ENCODE assay signal across 24 cellular contexts in genomic region chr10:78382047-78382446, GRCh38.
A peak's percentile ranks its signal among the peaks of the same experiment; 100 is the strongest.
DNase-seq lines count a peak whose midpoint lies in the region; ATAC-seq, FAIRE-seq and TF ChIP-seq lines count a peak whose summit lies in the region.
"Had no signal": no experiment of that assay in that cellular context is flagged by ENCODE, and none has a peak within 500 bp of the region (broad histone marks: within the 10 kb centered on the region; RNA-seq: fewer than 3 reads in every experiment).

No MANE protein-coding gene starts in this region.

- DNase-seq in HepG2 (ENCODE audit: low spot score) (no peak), right lobe of liver (no peak), GM12878 (ENCODE audit: low read depth, low spot score) (no peak), bronchial epithelial cell (ENCODE audit: low read depth) (peak; percentile 14), kidney (peak; percentile 3), glutamatergic neuron (no peak), MV-4-11 (lab: John Stamatoyannopoulos, UW) (no peak), left lung (no peak)
- DNase-seq: AML-193; Caco-2; Calu3; CD4-positive, alpha-beta T cell; CD8-positive, alpha-beta T cell; DMS79 treated with DMSO at 0.1 percent for 48 hours; GF-D8 had no signal

- TF ChIP-seq CTCF in HepG2 (CRISPR knock-in tag; IDR thresholded peaks at IDR 0.05): no peak
- TF ChIP-seq CTCF in right lobe of liver (IDR thresholded peaks at IDR 0.05): no peak
- TF ChIP-seq CTCF in GM12878 (IDR thresholded peaks at IDR 0.05 in 2 of 3, conservative IDR thresholded peaks at IDR 0.05 in 1 of 3; ENCODE audit: control insufficient read depth in 2 of 3, extremely low read depth in 1 of 3, insufficient read depth in 1 of 3, low read depth in 3 of 3, low read length in 3 of 3): no peak
- TF ChIP-seq CTCF in bronchial epithelial cell (IDR thresholded peaks at IDR 0.05; ENCODE audit: insufficient read depth, low read length, severe bottlenecking): no peak
- no peak for TF ChIP-seq CTCF in kidney (IDR thresholded peaks at IDR 0.05; ENCODE audit: borderline replicate concordance, extremely low read depth, insufficient read depth)
- no peak for TF ChIP-seq CTCF in glutamatergic neuron (IDR thresholded peaks at IDR 0.05; ENCODE audit: partially characterized antibody, unreplicated experiment)
- no peak for TF ChIP-seq CTCF in left lung (IDR thresholded peaks at IDR 0.05)

- H3K27me3 Mint-ChIP-seq in glutamatergic neuron (ENCODE audit: unreplicated experiment): peaks cover 8% of the 10 kb centered on the region

- H2AFZ ChIP-seq in HepG2 (ENCODE audit: low read length) (no peak overlapping the region), GM12878 (ENCODE audit: control insufficient read depth, low read depth, low read length) (no peak overlapping the region)

- no peak overlapping the region for H3K4me2 ChIP-seq in HepG2 (ENCODE audit: low read depth, low read length)
- H3K4me2 ChIP-seq in GM12878 (ENCODE audit: control insufficient read depth, insufficient read depth): no peak overlapping the region
- H3K4me2 ChIP-seq: A549; BLaER1 treated with 17β-estradiol and CSF1 and Interleukin-3, amounts not matched to agents 10 nM and 100 nM had no signal

- no peaks in the 10 kb centered on the region for H3K36me3 Mint-ChIP-seq in glutamatergic neuron (ENCODE audit: unreplicated experiment)
- H3K36me3 Mint-ChIP-seq: CD8-positive, alpha-beta T cell had no signal

- TF ChIP-seq RAD21 in HepG2 (CRISPR knock-in tag; IDR thresholded peaks at IDR 0.05) (no peak), GM12878 (IDR thresholded peaks at IDR 0.05; ENCODE audit: insufficient read depth, low read depth, low read length) (no peak)

- intact Hi-C loops in HepG2 (cut with micrococcal nuclease; ENCODE audit: unreplicated experiment) (no loop called here), right lobe of liver (cut with DNase I) (no loop called here), GM12878 (cut with micrococcal nuclease; ENCODE audit: unreplicated experiment) (no loop called here), kidney (cut with DNase I) (no loop called here), left lung (cut with DNase I) (no loop called here)

- H3K4me1 ChIP-seq in HepG2 (ENCODE audit: insufficient read depth, low read length) (no peaks in the 10 kb centered on the region), right lobe of liver (no peaks in the 10 kb centered on the region), GM12878 (ENCODE audit: control insufficient read depth, insufficient read depth, low read length) (no peaks in the 10 kb centered on the region), kidney (ENCODE audit: control insufficient read depth in 1 of 2, insufficient read depth in 1 of 2, low read depth in 1 of 2, low read length in 2 of 2) (no peaks in the 10 kb centered on the region), left lung (no peaks in the 10 kb centered on the region)
- H3K4me1 ChIP-seq: BLaER1 treated with 17β-estradiol and CSF1 and Interleukin-3, amounts not matched to agents 10 nM and 100 nM; Caco-2 had no signal

- WGBS in HepG2 (ENCODE audit: low lambda C conversion rate): 10% methylated on average over 5 of the region's 5 CpGs
- 77% methylated on average over 5 of the region's 5 CpGs for WGBS in right lobe of liver (ENCODE audit: insufficient coverage, low coverage, low lambda C conversion rate, missing lambda C conversion rate)
- 47% methylated on average over 5 of the region's 5 CpGs for WGBS in GM12878 (ENCODE audit: insufficient coverage, insufficient replicate concordance, low lambda C conversion rate, missing lambda C conversion rate)

- no peaks in the 10 kb centered on the region for H3K9me3 Mint-ChIP-seq in glutamatergic neuron (ENCODE audit: unreplicated experiment)
- H3K9me3 Mint-ChIP-seq: CD8-positive, alpha-beta T cell had no signal

- no peaks in the 10 kb centered on the region for H4K20me1 ChIP-seq in HepG2 (ENCODE audit: insufficient read depth, low read length)
- H4K20me1 ChIP-seq in GM12878 (ENCODE audit: control insufficient read depth, insufficient read depth): no peaks in the 10 kb centered on the region
- H4K20me1 ChIP-seq: BLaER1 treated with 17β-estradiol and CSF1 and Interleukin-3, amounts not matched to agents 10 nM and 100 nM had no signal

- H3K4me3 ChIP-seq in HepG2 (replicated peaks in 1 of 3; ENCODE audit: insufficient read depth in 1 of 3, low read depth in 2 of 3, low read length in 3 of 3) (no peak overlapping the region), right lobe of liver (no peak overlapping the region), GM12878 (no peak overlapping the region), bronchial epithelial cell (ENCODE audit: low read depth, low read length) (no peak overlapping the region), kidney (ENCODE audit: low read length in 2 of 2) (no peak overlapping the region), left lung (no peak overlapping the region)
- H3K4me3 ChIP-seq: A549; BLaER1 treated with 17β-estradiol and CSF1 and Interleukin-3, amounts not matched to agents 10 nM and 100 nM had no signal

- BruUV-seq in HepG2 (replicated peaks; lab: Mats Ljungman, UMichigan) (no TSS peak), GM12878 (replicated peaks; lab: Mats Ljungman, UMichigan) (no TSS peak)

- TF ChIP-seq POLR2A in HepG2 (IDR thresholded peaks at IDR 0.05; ENCODE audit: insufficient read depth in 1 of 2, low read depth in 2 of 2, low read length in 2 of 2) (no peak), right lobe of liver (IDR thresholded peaks at IDR 0.05) (no peak), GM12878 (IDR thresholded peaks at IDR 0.05; ENCODE audit: low read depth, low read length) (no peak)

- TF ChIP-seq EP300 in HepG2 (IDR thresholded peaks at IDR 0.05; ENCODE audit: low read depth in 2 of 2, low read length in 2 of 2) (no peak), HepG2 (CRISPR knock-in tag; IDR thresholded peaks at IDR 0.05; ENCODE audit: borderline replicate concordance) (no peak), GM12878 (IDR thresholded peaks at IDR 0.05; ENCODE audit: borderline replicate concordance in 1 of 2, control insufficient read depth in 1 of 2, low read depth in 2 of 2, low read length in 2 of 2) (no peak)

- H3K36me3 ChIP-seq in HepG2 (replicated peaks in 1 of 2; ENCODE audit: control insufficient read depth in 1 of 2, insufficient read depth in 2 of 2, low read length in 2 of 2) (no peaks in the 10 kb centered on the region), right lobe of liver (no peaks in the 10 kb centered on the region), GM12878 (ENCODE audit: control insufficient read depth in 2 of 2, insufficient read depth in 2 of 2, low read length in 1 of 2) (no peaks in the 10 kb centered on the region), bronchial epithelial cell (ENCODE audit: control insufficient read depth, insufficient read depth, low read length) (no peaks in the 10 kb centered on the region), kidney (ENCODE audit: control insufficient read depth in 1 of 2, insufficient read depth in 2 of 2, low read length in 2 of 2) (no peaks in the 10 kb centered on the region), left lung (no peaks in the 10 kb centered on the region)
- H3K36me3 ChIP-seq: BLaER1 treated with 17β-estradiol and CSF1 and Interleukin-3, amounts not matched to agents 10 nM and 100 nM had no signal

- no peak overlapping the region for H3K9ac ChIP-seq in HepG2 (ENCODE audit: insufficient read depth, low read depth, low read length)
- no peak overlapping the region for H3K9ac ChIP-seq in GM12878 (ENCODE audit: control insufficient read depth, insufficient read depth, low read length)
- H3K9ac ChIP-seq in kidney (ENCODE audit: low read length in 2 of 2): no peak overlapping the region
- H3K9ac ChIP-seq: BLaER1 treated with 17β-estradiol and CSF1 and Interleukin-3, amounts not matched to agents 10 nM and 100 nM had no signal

- RAD21 ChIA-PET in GM12878 (lab: Charles Lee; ENCODE audit: unreplicated experiment): no interaction called here

- SMC1A ChIA-PET in GM12878 (lab: Charles Lee; ENCODE audit: uncharacterized antibody, unreplicated experiment): no interaction called here

- in situ Hi-C loops in HepG2 (cut with HindIII; ENCODE audit: extremely low pct_ligation_motif_present, low pct_unique_long_range_greater_than_20kb) (no loop called here), GM12878 (cut with MboI) (no loop called here)

- peaks cover 4 to 8% of the 10 kb centered on the region in 2 experiments; a peak in 2 of 5 replicates for H3K27me3 ChIP-seq in HepG2 (ENCODE audit: control insufficient read depth in 1 of 2, insufficient read depth in 2 of 2, low read length in 2 of 2)
- H3K27me3 ChIP-seq in right lobe of liver: no peaks in the 10 kb centered on the region
- H3K27me3 ChIP-seq in GM12878 (replicated peaks in 1 of 2; ENCODE audit: control insufficient read depth in 2 of 2, insufficient read depth in 2 of 2, low read length in 1 of 2): peaks cover 0 to 3% of the 10 kb centered on the region in 2 experiments; a peak in 3 of 4 replicates
- no peaks in the 10 kb centered on the region for H3K27me3 ChIP-seq in bronchial epithelial cell (ENCODE audit: control insufficient read depth, insufficient read depth, low read length)
- H3K27me3 ChIP-seq in left lung: peaks cover 0 to 5% of the 10 kb centered on the region in 2 donors
- H3K27me3 ChIP-seq: BLaER1 treated with 17β-estradiol and CSF1 and Interleukin-3, amounts not matched to agents 10 nM and 100 nM had no signal

- H3K79me2 ChIP-seq in HepG2 (ENCODE audit: insufficient read depth, low read length) (no peaks in the 10 kb centered on the region), GM12878 (ENCODE audit: control insufficient read depth, insufficient read depth, low read length) (no peaks in the 10 kb centered on the region)

- H3K27ac ChIP-seq in HepG2 (ENCODE audit: extremely low read length, insufficient read depth, low read length) (no peak overlapping the region), right lobe of liver (no peak overlapping the region), GM12878 (ENCODE audit: control insufficient read depth, insufficient read depth) (no peak overlapping the region), kidney (ENCODE audit: low read depth in 2 of 2, low read length in 2 of 2) (no peak overlapping the region), left lung (no peak overlapping the region)
- H3K27ac ChIP-seq: 22Rv1; A549; BLaER1 treated with 17β-estradiol and CSF1 and Interleukin-3, amounts not matched to agents 10 nM and 100 nM; C4-2B had no signal

- no peak for ATAC-seq in HepG2
- no peak for ATAC-seq in right lobe of liver
- ATAC-seq in GM12878: no peak
- no peak for ATAC-seq in left lung
- ATAC-seq: A549; CD8-positive, alpha-beta T cell had no signal

- H3K9me3 ChIP-seq in HepG2 (ENCODE audit: low read length) (no peaks in the 10 kb centered on the region), right lobe of liver (no peaks in the 10 kb centered on the region), GM12878 (replicated peaks; ENCODE audit: control insufficient read depth, insufficient read depth, low read length) (no peaks in the 10 kb centered on the region), kidney (ENCODE audit: control insufficient read depth in 1 of 2, low read length in 2 of 2) (no peaks in the 10 kb centered on the region), left lung (no peaks in the 10 kb centered on the region)
- H3K9me3 ChIP-seq: Caco-2 had no signal

- POLR2A ChIA-PET in HepG2 (lab: Yijun Ruan, JAX): no interaction called here
- POLR2A ChIA-PET in GM12878 (lab: Charles Lee): no interaction called here

- no peaks in the 10 kb centered on the region for H3K4me1 Mint-ChIP-seq in glutamatergic neuron (ENCODE audit: low read depth, unreplicated experiment)
- H3K4me1 Mint-ChIP-seq: B cell had no signal

- CTCF ChIA-PET in HepG2 (lab: Yijun Ruan, JAX; ENCODE audit: low intra/inter-chr PET ratio, low total read pairs) (no interaction called here), GM12878 (lab: Yijun Ruan, JAX) (no interaction called here)

- no peak overlapping the region for H3K4me3 Mint-ChIP-seq in glutamatergic neuron (ENCODE audit: unreplicated experiment)
- H3K4me3 Mint-ChIP-seq: B cell; CD4-positive, alpha-beta T cell; CD8-positive, alpha-beta T cell had no signal

- FAIRE-seq in HepG2 (lab: Jason Lieb, UNC) (no peak), GM12878 (lab: Jason Lieb, UNC) (no peak), bronchial epithelial cell (lab: Jason Lieb, UNC) (peak; percentile 95), kidney (lab: Jason Lieb, UNC) (no peak)
- FAIRE-seq: A549, D721Med, G401.6, GM12892, GM18507 had no signal

- H3K27ac Mint-ChIP-seq in glutamatergic neuron (ENCODE audit: unreplicated experiment): no peak overlapping the region
- H3K27ac Mint-ChIP-seq: B cell; CD4-positive, alpha-beta T cell; CD8-positive, alpha-beta T cell had no signal

Comparison
In these comparisons a context has a peak if more than half of its experiments do, and no peak if none do; other contexts are left out.
1. DNase-seq: peak in bronchial epithelial cell (single experiment) and kidney (single experiment); none in HepG2 (single experiment), right lobe of liver (0 of 3), GM12878 (single experiment), glutamatergic neuron (single experiment), MV-4-11 (single experiment) and left lung (0 of 2).
2. Of the 75 proteins assayed by ChIP-seq in both HepG2 and GM12878: peak only in HepG2: none; only in GM12878: none; in both: RAD51; in neither: 73; mixed calls (peak in some experiments, not most) for 1.